8 cellular contexts compared by ENCODE assay signal in genomic region chr12:49188916-49189367, GRCh38. TPM values are rescaled to one million over a fixed set of nuclear protein-coding genes. Genes with fewer than 3 reads are reported as not detected.
DNase-seq lines count a peak whose midpoint lies in the region; ATAC-seq and TF ChIP-seq lines count a peak whose summit lies in the region.

TSS of gene TUBA1A (minus strand) at chr12:49189080. CDS start at chr12:49188979, 101 bp downstream.

- WGBS in lower leg skin, 2 donors, result 0 to 2% methylated on average over 26 of the region's 26 CpGs

- H3K9me3 ChIP-seq in BLaER1 treated with 17β-estradiol and CSF1 and Interleukin-3, amounts not matched to agents 10 nM and 100 nM (replicated peaks in 1 of 11), result no peaks in the 10 kb centered on the region
- no peaks in the 10 kb centered on the region for H3K9me3 ChIP-seq in duodenal mucosa (ENCODE audit: control insufficient read depth in 1 of 2, low read length in 2 of 2)

- H3K4me1 ChIP-seq in BLaER1 treated with 17β-estradiol and CSF1 and Interleukin-3, amounts not matched to agents 10 nM and 100 nM, result peaks cover 24 to 37% (median 27%) of the 10 kb centered on the region in 10 experiments
- peaks cover 4 to 7% of the 10 kb centered on the region in 2 donors for H3K4me1 ChIP-seq in duodenal mucosa (ENCODE audit: control insufficient read depth in 1 of 2, insufficient read depth in 2 of 2, low read length in 2 of 2)

- no peaks in the 10 kb centered on the region for H3K27me3 ChIP-seq in BLaER1 treated with 17β-estradiol and CSF1 and Interleukin-3, amounts not matched to agents 10 nM and 100 nM
- no peaks in the 10 kb centered on the region for H3K27me3 ChIP-seq in duodenal mucosa (ENCODE audit: control insufficient read depth in 1 of 2, insufficient read depth in 2 of 2, low read length in 2 of 2)

- peak within 1 kb of the TSS; percentile 77 to 97 (median 87) for H3K4me2 ChIP-seq in BLaER1 treated with 17β-estradiol and CSF1 and Interleukin-3, amounts not matched to agents 10 nM and 100 nM

- H3K4me3 ChIP-seq in BLaER1 treated with 17β-estradiol and CSF1 and Interleukin-3, amounts not matched to agents 10 nM and 100 nM, result peak within 1 kb of the TSS; percentile 76 to 99 (median 92)
- H3K4me3 ChIP-seq in duodenal mucosa (ENCODE audit: low read depth in 1 of 2, low read length in 2 of 2) (peak within 1 kb of the TSS; percentile 76 to 82), lower leg skin (ENCODE audit: low read depth, poor library complexity, severe bottlenecking) (peak within 1 kb of the TSS; percentile 88)

- peak in 1 of 2 donors; percentile 79 for TF ChIP-seq POLR2A in lower leg skin (IDR thresholded peaks at IDR 0.05)

- TF ChIP-seq CTCF in lower leg skin (IDR thresholded peaks at IDR 0.05), result no peak

- peak within 1 kb of the TSS; percentile 86 to 100 (median 94) for H3K9ac ChIP-seq in BLaER1 treated with 17β-estradiol and CSF1 and Interleukin-3, amounts not matched to agents 10 nM and 100 nM
- H3K9ac ChIP-seq in duodenal mucosa (ENCODE audit: low read depth in 1 of 2, low read length in 2 of 2), result peak within 1 kb of the TSS; percentile 72 to 90

- H3K36me3 ChIP-seq in BLaER1 treated with 17β-estradiol and CSF1 and Interleukin-3, amounts not matched to agents 10 nM and 100 nM, result peaks cover 27 to 35% (median 30%) of the 10 kb centered on the region in 11 experiments
- H3K36me3 ChIP-seq in duodenal mucosa (ENCODE audit: control insufficient read depth in 1 of 2, insufficient read depth in 2 of 2, low read length in 2 of 2), result no peaks in the 10 kb centered on the region

- peaks cover 13 to 37% (median 25%) of the 10 kb centered on the region in 11 experiments; a peak in 19 of 22 replicates for H4K20me1 ChIP-seq in BLaER1 treated with 17β-estradiol and CSF1 and Interleukin-3, amounts not matched to agents 10 nM and 100 nM

- peak within 1 kb of the TSS; percentile 85 to 99 (median 93) for H3K27ac ChIP-seq in BLaER1 treated with 17β-estradiol and CSF1 and Interleukin-3, amounts not matched to agents 10 nM and 100 nM
- peak within 1 kb of the TSS; percentile 93 for H3K27ac ChIP-seq in duodenal mucosa (ENCODE audit: low read depth, low read length)

- intact Hi-C loops in lower leg skin (cut with DNase I; ENCODE audit: low total_unique reads), result no loop called here

- peak; percentile 99 for DNase-seq in NCI-H748 treated with DMSO at 0.1 percent for 48 hours (lab: John Stamatoyannopoulos, UW)
- DNase-seq in activated CD4-positive, alpha-beta T cell treated with anti-CD3 and anti-CD28 coated beads, Interleukin-2, amount 50 U/mL, for 48 hours, result peak; percentile 91 to 94
- DNase-seq in lower leg skin (ENCODE audit: low spot score in 2 of 2), result peak; percentile 94 to 98
- peak; percentile 61 to 92 (median 91) for DNase-seq in stimulated activated CD4-positive, alpha-beta T cell treated with anti-CD3 and anti-CD28 coated beads, TNF-alpha, amount 100 ng/mL, for 1 hour (ENCODE audit: low read depth in 3 of 3, low spot score in 1 of 3)

- ATAC-seq in GM19351 (IDR thresholded peaks at IDR 0.05; ENCODE audit: unreplicated experiment), result peak; percentile 95
- peak; percentile 73 for ATAC-seq in HG03558 (IDR thresholded peaks at IDR 0.05; ENCODE audit: extremely low read depth, unreplicated experiment)

RNA-seq across cellular contexts. Expression of gene TUBA1A, which starts in this region (rescaled TPM):
- total RNA-seq in lower leg skin, result 100 to 1,000 TPM in 2 of 4 donors, 10 to 100 TPM in 2; 68.0 to 137 (median 108) TPM

Comparison
In these comparisons a context has a peak if more than half of its experiments do, and no peak if none do; other contexts are left out.
1. Peak in every context shown above with its lines: DNase-seq, ATAC-seq, H3K4me3 ChIP-seq and H3K27ac ChIP-seq.